Comparison of ENCODE assay signal across 21 cellular contexts in the genomic region with DNA sequence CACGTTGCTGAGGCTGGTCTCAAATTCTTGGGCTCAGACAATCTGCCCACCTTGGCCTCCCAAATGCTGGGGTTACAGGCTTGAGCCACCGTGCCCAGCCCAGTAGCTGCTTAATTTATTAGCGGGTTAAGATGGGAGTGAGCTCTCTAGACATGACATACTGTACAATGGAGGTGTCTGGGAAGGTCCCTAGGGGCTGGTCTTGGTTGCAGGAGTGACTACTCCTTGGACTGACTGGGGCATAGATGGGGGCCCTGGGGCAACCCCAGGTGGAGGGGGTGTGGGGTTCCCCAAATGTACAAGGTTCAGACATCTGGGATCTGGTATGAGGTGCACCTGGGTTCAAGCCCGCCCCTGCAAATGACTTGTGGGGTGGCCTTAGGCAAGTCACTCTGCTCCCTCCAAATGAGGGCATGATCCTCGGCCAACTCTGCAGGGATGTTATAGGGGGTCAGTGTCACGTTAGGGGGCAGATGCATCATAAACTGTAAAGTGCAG. TPM values are rescaled to one million over a fixed set of nuclear protein-coding genes. Genes with fewer than 3 reads are reported as not detected.
DNase-seq lines count a peak whose midpoint lies in the region; ATAC-seq and TF ChIP-seq lines count a peak whose summit lies in the region.
"Had no signal": no experiment of that assay in that cellular context is flagged by ENCODE, and none has a peak within 500 bp of the region (broad histone marks: within the 10 kb centered on the region; RNA-seq: fewer than 3 reads in every experiment).

No MANE protein-coding gene starts in this region.

- CTCF ChIA-PET in activated CD8-positive, alpha-beta T cell treated with anti-CD3 and anti-CD28 coated beads for 36 hours (lab: Charles Lee), result interaction anchor here (1.1 kb wide), 2 partner anchors 9 to 119 kb away, joined by 3 read pairs; no protein-coding TSS in a partner anchor

- H3K9me3 ChIP-seq in stomach, result no peaks in the 10 kb centered on the region
- H3K9me3 ChIP-seq: right atrium auricular region, transverse colon had no signal

- H3K9me3 Mint-ChIP-seq in activated CD8-positive, alpha-beta T cell treated with anti-CD3 and anti-CD28 coated beads for 36 hours, result no peaks in the 10 kb centered on the region
- H3K9me3 Mint-ChIP-seq in stimulated activated naive CD8-positive, alpha-beta T cell treated with anti-CD3 and anti-CD28 coated beads, Interleukin-15, amount 100 ng/mL, for 72 hours, result no peaks in the 10 kb centered on the region

- TF ChIP-seq EP300 in stomach (IDR thresholded peaks at IDR 0.05), result no peak

- no peaks in the 10 kb centered on the region for H3K27me3 Mint-ChIP-seq in activated CD8-positive, alpha-beta T cell treated with anti-CD3 and anti-CD28 coated beads for 36 hours
- H3K27me3 Mint-ChIP-seq in stimulated activated naive CD8-positive, alpha-beta T cell treated with anti-CD3 and anti-CD28 coated beads, Interleukin-15, amount 100 ng/mL, for 72 hours, result no peaks in the 10 kb centered on the region
- H3K27me3 Mint-ChIP-seq: CD4-positive, alpha-beta memory T cell had no signal

- intact Hi-C loops in activated CD8-positive, alpha-beta T cell treated with anti-CD3 and anti-CD28 coated beads for 36 hours (cut with micrococcal nuclease), result no loop called here
- intact Hi-C loops in stomach (cut with DNase I; ENCODE audit: low total_unique reads), result no loop called here

- H3K4me1 Mint-ChIP-seq in activated CD8-positive, alpha-beta T cell treated with anti-CD3 and anti-CD28 coated beads for 36 hours (ENCODE audit: low read depth), result peaks cover 19% of the 10 kb centered on the region
- H3K4me1 Mint-ChIP-seq in stimulated activated naive CD8-positive, alpha-beta T cell treated with anti-CD3 and anti-CD28 coated beads, Interleukin-15, amount 100 ng/mL, for 72 hours, result peaks cover 34% of the 10 kb centered on the region

- no peak for TF ChIP-seq CTCF in activated CD8-positive, alpha-beta T cell treated with anti-CD3 and anti-CD28 coated beads for 36 hours (IDR thresholded peaks at IDR 0.05)
- no peak for TF ChIP-seq CTCF in stomach (IDR thresholded peaks at IDR 0.05)

- H3K4me3 Mint-ChIP-seq in activated CD8-positive, alpha-beta T cell treated with anti-CD3 and anti-CD28 coated beads for 36 hours, result no peak overlapping the region
- peak overlapping the region; percentile 51 to 56 for H3K4me3 Mint-ChIP-seq in stimulated activated naive CD8-positive, alpha-beta T cell treated with anti-CD3 and anti-CD28 coated beads, Interleukin-15, amount 100 ng/mL, for 72 hours
- H3K4me3 Mint-ChIP-seq: CD4-positive, alpha-beta memory T cell had no signal

- H3K27ac Mint-ChIP-seq in activated CD8-positive, alpha-beta T cell treated with anti-CD3 and anti-CD28 coated beads for 36 hours, result peak overlapping the region; percentile 73
- H3K27ac Mint-ChIP-seq in stimulated activated naive CD8-positive, alpha-beta T cell treated with anti-CD3 and anti-CD28 coated beads, Interleukin-15, amount 100 ng/mL, for 72 hours, result peak overlapping the region in 1 of 2 donors; percentile 75

- peaks cover 14% of the 10 kb centered on the region for H3K36me3 Mint-ChIP-seq in activated CD8-positive, alpha-beta T cell treated with anti-CD3 and anti-CD28 coated beads for 36 hours (ENCODE audit: low read depth)

- ATAC-seq in activated CD8-positive, alpha-beta T cell treated with anti-CD3 and anti-CD28 coated beads for 36 hours, result no peak
- ATAC-seq in esophagus mucosa, result peak; percentile 22
- ATAC-seq in stimulated activated naive CD8-positive, alpha-beta T cell treated with anti-CD3 and anti-CD28 coated beads, Interleukin-15, amount 100 ng/mL, for 72 hours, result peak; percentile 67

- TF ChIP-seq POLR2A in stomach (IDR thresholded peaks at IDR 0.05), result no peak

- 63 to 80% (median 68%) methylated on average over 4 to 6 of the region's 6 CpGs for WGBS in stomach, 5 donors

- POLR2A ChIA-PET in activated CD8-positive, alpha-beta T cell treated with anti-CD3 and anti-CD28 coated beads for 36 hours (lab: Charles Lee), result interaction anchor here (1.0 to 1.5 kb wide), 2 partner anchors 10 to 42 kb away, joined by 3 to 5 read pairs; no protein-coding TSS in a partner anchor

- no peaks in the 10 kb centered on the region for H3K4me1 ChIP-seq in stomach
- H3K4me1 ChIP-seq: right atrium auricular region had no signal

- no peak overlapping the region for H3K4me3 ChIP-seq in stomach
- H3K4me3 ChIP-seq: right atrium auricular region, transverse colon had no signal

- H3K27ac ChIP-seq in stomach, result no peak overlapping the region
- H3K27ac ChIP-seq: right atrium auricular region, transverse colon had no signal

- peaks cover 0 to 24% (median 23%) of the 10 kb centered on the region in 4 donors for H3K36me3 ChIP-seq in stomach
- H3K36me3 ChIP-seq: right atrium auricular region, transverse colon had no signal

- no peaks in the 10 kb centered on the region for H3K27me3 ChIP-seq in stomach
- H3K27me3 ChIP-seq: right atrium auricular region, transverse colon had no signal

- peak; percentile 15 for DNase-seq in stimulated activated CD4-positive, alpha-beta T cell treated with anti-CD3 and anti-CD28 coated beads, Interleukin-1b, Interleukin-23, amount 100 ng/mL, for 48 hours
- DNase-seq in stimulated activated CD4-positive, alpha-beta T cell treated with anti-CD3 and anti-CD28 coated beads, Interleukin-2, amount 100 ng/mL, for 48 hours, result no peak
- DNase-seq in activated CD8-positive, alpha-beta T cell treated with anti-CD3 and anti-CD28 coated beads for 36 hours, result no peak
- no peak for DNase-seq in stimulated activated naive CD8-positive, alpha-beta T cell treated with anti-CD3 and anti-CD28 coated beads, Interleukin-15, amount 100 ng/mL, for 72 hours
- no peak for DNase-seq in stomach
- no peak for DNase-seq in DMS53 (lab: John Stamatoyannopoulos, UW)
- no peak for DNase-seq in NK-92 treated with Interleukin-12 subunit alpha and Interleukin-12 subunit beta, amount 100 ng/mL, for 24 hours (lab: John Stamatoyannopoulos, UW)
- DNase-seq: anterior cingulate cortex; CD4-positive, alpha-beta memory T cell; cerebellar nuclear complex; DMS79; effector memory CD4-positive, alpha-beta T cell; glutamatergic neuron; KG1; NCI-H1930; occipital lobe had no signal

RNA-seq across cellular contexts. Expression of gene CIB3, which starts 12.8 kb away (rescaled TPM):
- total RNA-seq in activated CD8-positive, alpha-beta T cell treated with anti-CD3 and anti-CD28 coated beads for 36 hours, result not detected
- total RNA-seq in esophagus mucosa, result not detected
- total RNA-seq in stomach, result not detected
- not detected for polyA plus RNA-seq in stomach
- total RNA-seq: CD4-positive, alpha-beta memory T cell; fibroblast of lung; lower leg skin; occipital lobe; right atrium auricular region; transverse colon had no signal
- polyA plus RNA-seq: CD4-positive, alpha-beta memory T cell; fibroblast of lung had no signal

RNA-seq across cellular contexts. Expression of gene HSH2D, which starts 17.0 kb away (rescaled TPM):
- 10 to 100 TPM; 23.5 to 25.5 TPM for total RNA-seq in activated CD8-positive, alpha-beta T cell treated with anti-CD3 and anti-CD28 coated beads for 36 hours
- total RNA-seq in esophagus mucosa (1.3 TPM), stomach (10 to 100 TPM in 3 of 5 donors, 1 to 10 TPM in 2; 6.2 to 24.5 (median 10.6) TPM)
- polyA plus RNA-seq in stomach, result 10 to 100 TPM in 1 of 3 donors, 1 to 10 TPM in 2; 8.2 to 17.7 (median 8.2) TPM
- total RNA-seq: fibroblast of lung, occipital lobe had no signal
- polyA plus RNA-seq: fibroblast of lung had no signal

RNA-seq across cellular contexts. Expression of gene FAM32A, which starts 24.7 kb away (rescaled TPM):
- total RNA-seq in activated CD8-positive, alpha-beta T cell treated with anti-CD3 and anti-CD28 coated beads for 36 hours, result 10 to 100 TPM; 41.7 to 44.7 TPM
- total RNA-seq in esophagus mucosa (40.4 TPM), stomach (100 to 1,000 TPM in 2 of 5 donors, 10 to 100 TPM in 2, 1 to 10 TPM in 1; 8.2 to 175 (median 61.0) TPM)
- polyA plus RNA-seq in stomach, result 100 to 1,000 TPM in 2 of 3 donors, 10 to 100 TPM in 1; 77.5 to 145 (median 102) TPM

RNA-seq across cellular contexts. Expression of gene AP1M1, which starts 37.2 kb away (rescaled TPM):
- total RNA-seq in activated CD8-positive, alpha-beta T cell treated with anti-CD3 and anti-CD28 coated beads for 36 hours, result 100 to 1,000 TPM in 1 of 2 experiments, 10 to 100 TPM in 1; 99.0 to 108 TPM
- total RNA-seq in esophagus mucosa (37.7 TPM), stomach (10 to 100 TPM in 4 of 5 donors, 1 to 10 TPM in 1; 2.0 to 92.4 (median 27.1) TPM)
- 10 to 100 TPM; 24.2 to 32.8 (median 30.4) TPM for polyA plus RNA-seq in stomach

RNA-seq across cellular contexts. Expression of gene RAB8A, which starts 48.8 kb away (rescaled TPM):
- 100 to 1,000 TPM; 123 to 128 TPM for total RNA-seq in activated CD8-positive, alpha-beta T cell treated with anti-CD3 and anti-CD28 coated beads for 36 hours
- total RNA-seq in esophagus mucosa (57.9 TPM), stomach (10 to 100 TPM in 3 of 5 donors, 1 to 10 TPM in 2; 1.8 to 49.4 (median 11.2) TPM)
- 10 to 100 TPM; 25.4 to 63.4 (median 39.4) TPM for polyA plus RNA-seq in stomach
